ENCODE assay signal across 7 cellular contexts in genomic region chr14:105167303-105168092, GRCh38. TPM values are rescaled to one million over a fixed set of nuclear protein-coding genes. Genes with fewer than 3 reads are reported as not detected.
DNase-seq lines count a peak whose midpoint lies in the region; ATAC-seq, FAIRE-seq and TF ChIP-seq lines count a peak whose summit lies in the region.

No MANE protein-coding gene starts in this region.

- H3K9ac ChIP-seq in GM23248 (no peak overlapping the region), endothelial cell of umbilical vein (replicated peaks; ENCODE audit: extremely low read depth, insufficient read depth, low read length) (peak overlapping the region; percentile 58), trophoblast cell (ENCODE audit: low read length) (no peak overlapping the region)

- BruUV-seq in endothelial cell of umbilical vein (replicated peaks; lab: Mats Ljungman, UMichigan), result no TSS peak

- H2BK5ac ChIP-seq in trophoblast cell (ENCODE audit: low read depth, low read length, poor library complexity), result no peak overlapping the region

- H3K27me3 ChIP-seq in GM23248 (replicated peaks; ENCODE audit: insufficient read depth) (peaks cover 17% of the 10 kb centered on the region; the same call in 1 of the 2 replicates), endothelial cell of umbilical vein (ENCODE audit: control insufficient read depth in 2 of 2, insufficient read depth in 2 of 2, low read length in 2 of 2) (no peaks in the 10 kb centered on the region), trophoblast cell (ENCODE audit: insufficient read depth, low read length) (peaks cover 29% of the 10 kb centered on the region)

- no peak overlapping the region for H4K12ac ChIP-seq in trophoblast cell (ENCODE audit: low read depth, low read length)

- no peak overlapping the region for H4K8ac ChIP-seq in trophoblast cell (ENCODE audit: low read depth, low read length)

- H4K91ac ChIP-seq in trophoblast cell (ENCODE audit: low read depth, low read length), result no peak overlapping the region

- no peak overlapping the region for H2AFZ ChIP-seq in GM23248
- H2AFZ ChIP-seq in endothelial cell of umbilical vein (ENCODE audit: low read depth, low read length), result peak overlapping the region; percentile 35
- no peak overlapping the region for H2AFZ ChIP-seq in trophoblast cell (ENCODE audit: insufficient read depth, low read length, poor library complexity)

- H3K4me2 ChIP-seq in GM23248 (ENCODE audit: unreplicated experiment) (no peak overlapping the region), endothelial cell of umbilical vein (ENCODE audit: insufficient read depth, low read length) (peak overlapping the region; percentile 70), trophoblast cell (ENCODE audit: low read length) (peak overlapping the region; percentile 58)

- H3K27ac ChIP-seq in GM23248, result no peak overlapping the region
- no peak overlapping the region for H3K27ac ChIP-seq in endothelial cell of umbilical vein (ENCODE audit: insufficient read depth, low read depth, low read length)
- no peak overlapping the region for H3K27ac ChIP-seq in trophoblast cell (ENCODE audit: low read depth, low read length)

- no peak overlapping the region for H2BK120ac ChIP-seq in trophoblast cell (ENCODE audit: insufficient read depth, low read length, poor library complexity)

- TF ChIP-seq CTCF in endothelial cell of umbilical vein (IDR thresholded peaks at IDR 0.05; ENCODE audit: extremely low read depth in 1 of 2, insufficient read depth in 1 of 2, low read depth in 1 of 2, low read length in 2 of 2), result peak; percentile 9 to 34

- no peaks in the 10 kb centered on the region for H3K9me3 ChIP-seq in GM23248 (ENCODE audit: low read depth)
- H3K9me3 ChIP-seq in endothelial cell of umbilical vein (replicated peaks; ENCODE audit: control insufficient read depth, insufficient read depth, low read length), result no peaks in the 10 kb centered on the region
- peaks cover 8% of the 10 kb centered on the region for H3K9me3 ChIP-seq in trophoblast cell (ENCODE audit: insufficient read depth, low read depth, low read length)

- H3K14ac ChIP-seq in trophoblast cell (ENCODE audit: low read length), result no peak overlapping the region

- intact Hi-C loops in endothelial cell of umbilical vein (cut with micrococcal nuclease), result loop anchor here (5.0 to 10.0 kb wide), 2 partner anchors 77 to 195 kb away; partner anchors contain the start of gene BTBD6

- no peaks in the 10 kb centered on the region for H3K9me2 ChIP-seq in GM23248 (ENCODE audit: insufficient read depth)

- H3K36me3 ChIP-seq in GM23248 (ENCODE audit: low read depth) (no peaks in the 10 kb centered on the region), endothelial cell of umbilical vein (ENCODE audit: control insufficient read depth in 2 of 2, extremely low read depth in 1 of 2, insufficient read depth in 2 of 2, low read length in 2 of 2) (peaks cover 0 to 3% of the 10 kb centered on the region in 2 experiments), trophoblast cell (ENCODE audit: control insufficient read depth in 1 of 2, insufficient read depth in 2 of 2, low read length in 2 of 2) (no peaks in the 10 kb centered on the region)

- POLR2A ChIA-PET in endothelial cell of umbilical vein (lab: Charles Lee), result interaction anchor here (0.9 kb wide), 1 partner anchor 32 kb away, joined by 3 read pairs; no protein-coding TSS in a partner anchor

- CTCF ChIA-PET in endothelial cell of umbilical vein (lab: Charles Lee), result interaction anchor here (0.7 to 6.4 kb wide), 12 partner anchors 9 to 184 kb away, joined by 3 to 94 read pairs (median 6); partner anchors contain the start of genes BTBD6, NUDT14 and PACS2

- H2AK5ac ChIP-seq in trophoblast cell (ENCODE audit: low read length), result no peak overlapping the region

- H3K79me2 ChIP-seq in GM23248 (ENCODE audit: insufficient read depth), result no peaks in the 10 kb centered on the region
- peaks cover 52% of the 10 kb centered on the region for H3K79me2 ChIP-seq in endothelial cell of umbilical vein (ENCODE audit: control insufficient read depth, insufficient read depth, low read length)
- H3K79me2 ChIP-seq in trophoblast cell (ENCODE audit: control insufficient read depth, insufficient read depth, low read length, poor library complexity), result no peaks in the 10 kb centered on the region

- no peaks in the 10 kb centered on the region for H3F3A ChIP-seq in GM23248 (ENCODE audit: insufficient read depth)

- no peaks in the 10 kb centered on the region for H3K79me1 ChIP-seq in trophoblast cell (ENCODE audit: low read length)

- no peak overlapping the region for H3K23ac ChIP-seq in trophoblast cell (ENCODE audit: low read length)

- no peak for ATAC-seq in GM21529 (IDR thresholded peaks at IDR 0.05; ENCODE audit: unreplicated experiment)
- ATAC-seq in HG03354 (IDR thresholded peaks at IDR 0.05; ENCODE audit: poor library complexity, severe bottlenecking, unreplicated experiment), result no peak

- peak; percentile 37 for DNase-seq in GM23248
- DNase-seq in NCI-H2171 treated with DMSO at 0.1 percent for 48 hours (lab: John Stamatoyannopoulos, UW), result peak; percentile 60
- DNase-seq in endothelial cell of umbilical vein (ENCODE audit: low read depth, low spot score), result no peak
- peak in 1 of 2 donors; percentile 34 for DNase-seq in trophoblast cell
- no peak for DNase-seq in SKM-1 (lab: John Stamatoyannopoulos, UW; ENCODE audit: unreplicated experiment)

- in situ Hi-C loops in GM23248 (cut with MboI), result no loop called here

- no peak overlapping the region for H3K4me3 ChIP-seq in GM23248
- H3K4me3 ChIP-seq in endothelial cell of umbilical vein (replicated peaks in 1 of 3; ENCODE audit: insufficient read depth in 1 of 3, low read depth in 1 of 3, low read length in 3 of 3), result peak overlapping the region; percentile 46 to 71 (median 60)
- H3K4me3 ChIP-seq in trophoblast cell (ENCODE audit: low read depth, low read length), result no peak overlapping the region

- H3K4ac ChIP-seq in trophoblast cell (ENCODE audit: low read depth, low read length), result no peak overlapping the region

- dilution Hi-C loops in endothelial cell of umbilical vein (cut with MboI; ENCODE audit: extremely low pct_ligation_motif_present, low sequenced_read_pairs), result no loop called here

- FAIRE-seq in endothelial cell of umbilical vein (lab: Jason Lieb, UNC), result no peak

- H3K18ac ChIP-seq in trophoblast cell (ENCODE audit: low read length), result no peak overlapping the region

- H2BK12ac ChIP-seq in trophoblast cell (ENCODE audit: low read length), result no peak overlapping the region

- WGBS in GM23248 (ENCODE audit: low coverage in 1 of 2, low lambda C conversion rate in 2 of 2, missing lambda C conversion rate in 2 of 2), 2 experiments, result 3 to 5% methylated on average over 50 to 95 of the region's 116 CpGs
- WGBS in trophoblast cell (ENCODE audit: extremely low coverage, insufficient coverage, insufficient read length), result no CpG with 5 or more reads among the region's 116 CpGs

- no peaks in the 10 kb centered on the region for H4K20me1 ChIP-seq in GM23248 (ENCODE audit: insufficient read depth)
- no peaks in the 10 kb centered on the region for H4K20me1 ChIP-seq in endothelial cell of umbilical vein (replicated peaks; ENCODE audit: control insufficient read depth, extremely low read depth, insufficient read depth, low read length)

- no peak for TF ChIP-seq POLR2A in endothelial cell of umbilical vein (IDR thresholded peaks at IDR 0.05; ENCODE audit: low read depth, low read length)

- H3K9me1 ChIP-seq in endothelial cell of umbilical vein (replicated peaks; ENCODE audit: control insufficient read depth, extremely low read depth, insufficient read depth, low read length), result no peaks in the 10 kb centered on the region

- no peaks in the 10 kb centered on the region for H3K4me1 ChIP-seq in GM23248 (ENCODE audit: insufficient read depth)
- peaks cover 35% of the 10 kb centered on the region for H3K4me1 ChIP-seq in endothelial cell of umbilical vein (ENCODE audit: control insufficient read depth, extremely low read depth, insufficient read depth, low read length)
- peaks cover 7 to 8% of the 10 kb centered on the region in 2 experiments for H3K4me1 ChIP-seq in trophoblast cell (ENCODE audit: control insufficient read depth in 1 of 2, insufficient read depth in 2 of 2, low read length in 2 of 2)

TF ChIP-seq in endothelial cell of umbilical vein, 7 proteins besides CTCF, POLR2A, EP300 and RAD21 (continues in another document):
- TF ChIP-seq FOS (IDR thresholded peaks at IDR 0.05; ENCODE audit: borderline replicate concordance, insufficient read depth, low read length) (no peak), GATA2 (IDR thresholded peaks at IDR 0.05; ENCODE audit: insufficient read depth, insufficient read length, low read depth, low read length) (no peak), MAX (IDR thresholded peaks at IDR 0.05; ENCODE audit: insufficient read depth, insufficient read length) (peak; percentile 25)

RNA-seq across cellular contexts. Expression of gene JAG2, which starts 1.1 kb away (rescaled TPM):
- total RNA-seq in GM23248 (2014; rRNA removed; shearing (Covaris generic)), result 0.13 and 1.5 TPM in 2 replicates
- 0.25 TPM in 1 of 2 replicates, not detected in the other for polyA plus RNA-seq in GM23248 (2016; fragmentation: Nextera tagmentation; extraction: Ambion mirVana)
- total RNA-seq in endothelial cell of umbilical vein, result 128 and 139 TPM in 2 replicates
- 80.7 and 105 TPM in 2 replicates for polyA plus RNA-seq in endothelial cell of umbilical vein
- polyA plus RNA-seq in endothelial cell of umbilical vein (2011; cell fraction: cytosol; rRNA removed), result 54.3 and 62.1 TPM in 2 replicates
- 295 and 312 TPM in 2 replicates for polyA plus RNA-seq in endothelial cell of umbilical vein (2011; cell fraction: nucleus; rRNA removed)
- 59.6 and 61.1 TPM in 2 replicates for polyA plus RNA-seq in endothelial cell of umbilical vein (2012)
- 95.3 and 129 TPM in 2 replicates for polyA minus RNA-seq in endothelial cell of umbilical vein
- polyA minus RNA-seq in endothelial cell of umbilical vein (2011; cell fraction: cytosol; rRNA and poly(A)+ RNA removed), result 8.7 TPM
- polyA minus RNA-seq in endothelial cell of umbilical vein (2011; cell fraction: nucleus; rRNA and poly(A)+ RNA removed), result 62.0 and 95.6 TPM in 2 replicates
- polyA plus RNA-seq in trophoblast cell (2013), result 1.6 and 2.0 TPM in 2 replicates

RNA-seq across cellular contexts. Expression of gene NUDT14, which starts 13.6 kb away (rescaled TPM):
- 6.3 and 8.6 TPM in 2 replicates for total RNA-seq in GM23248 (2014; rRNA removed; shearing (Covaris generic))
- polyA plus RNA-seq in GM23248 (2016; fragmentation: Nextera tagmentation; extraction: Ambion mirVana) (10.8 and 12.4 TPM in 2 replicates), endothelial cell of umbilical vein (103 and 129 TPM in 2 replicates)
- total RNA-seq in endothelial cell of umbilical vein, result 97.7 and 104 TPM in 2 replicates
- 45.7 and 71.1 TPM in 2 replicates for polyA plus RNA-seq in endothelial cell of umbilical vein (2011; cell fraction: cytosol; rRNA removed)
- 62.8 and 71.6 TPM in 2 replicates for polyA plus RNA-seq in endothelial cell of umbilical vein (2011; cell fraction: nucleus; rRNA removed)
- 34.7 and 54.2 TPM in 2 replicates for polyA plus RNA-seq in endothelial cell of umbilical vein (2012)
- polyA minus RNA-seq in endothelial cell of umbilical vein, result 21.2 and 26.4 TPM in 2 replicates
- polyA minus RNA-seq in endothelial cell of umbilical vein (2011; cell fraction: cytosol; rRNA and poly(A)+ RNA removed), result 9.2 TPM
- 15.2 and 25.5 TPM in 2 replicates for polyA minus RNA-seq in endothelial cell of umbilical vein (2011; cell fraction: nucleus; rRNA and poly(A)+ RNA removed)
- 8.6 and 9.6 TPM in 2 replicates for polyA plus RNA-seq in trophoblast cell (2013)

Comparison
In these comparisons a context has a peak if more than half of its experiments do, and no peak if none do; other contexts are left out.
1. DNase-seq: peak in GM23248 (single experiment) and NCI-H2171 treated with DMSO at 0.1 percent for 48 hours (single experiment); none in endothelial cell of umbilical vein (single experiment) and SKM-1 (single experiment).
2. H3K4me3 ChIP-seq: peak in endothelial cell of umbilical vein (3 of 3); none in GM23248 (single experiment) and trophoblast cell (single experiment).
3. RNA of gene JAG2, which starts 1.1 kb away (total RNA-seq): 128 to 139 TPM in endothelial cell of umbilical vein; 0.13 to 1.5 TPM in GM23248; every median in the first group is over 10 times any median in the second.
4. RNA of gene NUDT14, which starts 13.6 kb away (total RNA-seq): 97.7 to 104 TPM in endothelial cell of umbilical vein; 6.3 to 8.6 TPM in GM23248; every median in the first group is over 10 times any median in the second.